In the genomic region with DNA sequence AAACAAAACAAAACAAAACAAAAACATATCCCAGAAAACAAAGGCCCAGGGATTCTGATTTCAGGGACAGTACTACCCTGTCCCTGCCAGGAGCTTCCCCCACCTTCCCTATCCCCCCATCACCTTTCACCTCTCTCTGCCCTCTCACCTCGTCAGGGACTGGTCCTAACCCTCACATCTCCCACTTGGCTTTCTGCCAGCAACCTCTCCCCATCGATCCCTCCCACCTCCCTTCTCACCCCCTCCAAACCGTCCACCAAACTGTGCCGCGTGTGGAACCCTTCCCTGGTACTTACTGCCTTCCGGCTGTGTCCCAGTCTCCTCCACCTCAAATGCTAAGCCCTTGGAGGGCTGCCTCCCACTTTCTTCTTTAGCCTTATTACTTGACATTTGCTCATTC, we compare ENCODE assay signal across 39 cellular contexts.
"Had no signal": no experiment of that assay in that cellular context is flagged by ENCODE, and none has a peak within 500 bp of the region (broad histone marks: within the 10 kb centered on the region; RNA-seq: fewer than 3 reads in every experiment).

No MANE protein-coding gene starts in this region.

- H3K4me3 ChIP-seq: adrenal gland, breast epithelium, cardiac muscle cell, coronary artery, esophagus squamous epithelium, gastroesophageal sphincter, heart right ventricle, hepatocyte had no signal

- FAIRE-seq: endometrium, endothelial cell of umbilical vein had no signal

- H3K27ac Mint-ChIP-seq: activated B cell treated with CpG ODN at 0.5 μM for 24 hours; activated CD4-positive, alpha-beta memory T cell treated with anti-CD3 and anti-CD28 coated beads for 36 hours; activated CD4-positive, alpha-beta T cell treated with anti-CD3 and anti-CD28 coated beads for 36 hours; activated CD4-positive, alpha-beta T cell treated with anti-CD3 and anti-CD28 coated beads, Interleukin-2, amount 10 ng/mL, durations not matched to agents 24 days and 14 days; activated CD8-positive, alpha-beta memory T cell treated with anti-CD3 and anti-CD28 coated beads, Interleukin-2, amount 10 ng/mL, durations not matched to agents 7 days and 5 days; activated CD8-positive, alpha-beta T cell treated with anti-CD3 and anti-CD28 coated beads, Interleukin-2, amount 10 ng/mL, durations not matched to agents 7 days and 5 days; activated naive CD4-positive, alpha-beta T cell treated with anti-CD3 and anti-CD28 coated beads for 36 hours; activated naive CD4-positive, alpha-beta T cell treated with anti-CD3 and anti-CD28 coated beads, Interleukin-2, amount 50 U/mL, for 24 hours; activated naive CD8-positive, alpha-beta T cell treated with anti-CD3 and anti-CD28 coated beads for 36 hours; activated naive CD8-positive, alpha-beta T cell treated with anti-CD3 and anti-CD28 coated beads, Interleukin-2, amount 50 U/mL, for 24 hours; activated T-helper 1 cell treated with anti-CD3 and anti-CD28 coated beads, Interleukin-12 subunit alpha, Interleukin-12 subunit beta, Interleukin-2, Interleukin-4 antibody, amounts not matched to agents 30 ng/mL and 10 ng/mL and 1 ng/mL, durations not matched to agents 14 hours and 24 hours and 36 hours; activated T-helper 2 cell treated with anti-CD3 and anti-CD28 coated beads, Interferon-gamma antibody, Interleukin-2, Interleukin-4, amounts not matched to agents 10 μg/mL and 5 μg/mL and 100 μg/mL, durations not matched to agents 14 hours and 24 hours and 36 hours; effector memory CD8-positive, alpha-beta T cell; T-helper 1 cell treated with Interleukin-12 subunit alpha and Interleukin-12 subunit beta and Interleukin-4 antibody, amounts not matched to agents 30 μg/mL and 1 μg/mL, for 36 hours; T-helper 2 cell treated with Interferon-gamma antibody and Interleukin-4, amounts not matched to agents 5 μg/mL and 100 μg/mL, for 36 hours had no signal

- H3K4me3 Mint-ChIP-seq: activated B cell treated with CpG ODN at 0.5 μM for 24 hours; activated CD4-positive, alpha-beta memory T cell treated with anti-CD3 and anti-CD28 coated beads for 36 hours; activated CD4-positive, alpha-beta T cell treated with anti-CD3 and anti-CD28 coated beads for 36 hours; activated CD4-positive, alpha-beta T cell treated with anti-CD3 and anti-CD28 coated beads, Interleukin-2, amount 10 ng/mL, durations not matched to agents 24 days and 14 days; activated CD8-positive, alpha-beta memory T cell treated with anti-CD3 and anti-CD28 coated beads, Interleukin-2, amount 10 ng/mL, durations not matched to agents 7 days and 5 days; activated CD8-positive, alpha-beta T cell treated with anti-CD3 and anti-CD28 coated beads, Interleukin-2, amount 10 ng/mL, durations not matched to agents 7 days and 5 days; activated naive CD4-positive, alpha-beta T cell treated with anti-CD3 and anti-CD28 coated beads for 36 hours; activated naive CD4-positive, alpha-beta T cell treated with anti-CD3 and anti-CD28 coated beads, Interleukin-2, amount 50 U/mL, for 24 hours; activated naive CD8-positive, alpha-beta T cell treated with anti-CD3 and anti-CD28 coated beads for 36 hours; activated naive CD8-positive, alpha-beta T cell treated with anti-CD3 and anti-CD28 coated beads, Interleukin-2, amount 50 U/mL, for 24 hours; activated T-helper 1 cell treated with anti-CD3 and anti-CD28 coated beads, Interleukin-12 subunit alpha, Interleukin-12 subunit beta, Interleukin-2, Interleukin-4 antibody, amounts not matched to agents 30 ng/mL and 10 ng/mL and 1 ng/mL, durations not matched to agents 14 hours and 24 hours and 36 hours; brain; effector memory CD8-positive, alpha-beta T cell; T-helper 1 cell treated with Interleukin-12 subunit alpha and Interleukin-12 subunit beta and Interleukin-4 antibody, amounts not matched to agents 30 μg/mL and 1 μg/mL, for 36 hours; T-helper 2 cell treated with Interferon-gamma antibody and Interleukin-4, amounts not matched to agents 5 μg/mL and 100 μg/mL, for 36 hours had no signal

- H3K27me3 Mint-ChIP-seq: activated B cell treated with CpG ODN at 0.5 μM for 24 hours; activated CD4-positive, alpha-beta memory T cell treated with anti-CD3 and anti-CD28 coated beads for 36 hours; activated CD4-positive, alpha-beta T cell treated with anti-CD3 and anti-CD28 coated beads for 36 hours; activated CD4-positive, alpha-beta T cell treated with anti-CD3 and anti-CD28 coated beads, Interleukin-2, amount 10 ng/mL, durations not matched to agents 24 days and 14 days; activated CD8-positive, alpha-beta memory T cell treated with anti-CD3 and anti-CD28 coated beads, Interleukin-2, amount 10 ng/mL, durations not matched to agents 7 days and 5 days; activated naive CD4-positive, alpha-beta T cell treated with anti-CD3 and anti-CD28 coated beads, Interleukin-2, amount 50 U/mL, for 24 hours; activated naive CD8-positive, alpha-beta T cell treated with anti-CD3 and anti-CD28 coated beads for 36 hours; activated naive CD8-positive, alpha-beta T cell treated with anti-CD3 and anti-CD28 coated beads, Interleukin-2, amount 50 U/mL, for 24 hours; effector memory CD8-positive, alpha-beta T cell had no signal

- H3K36me3 Mint-ChIP-seq: activated CD8-positive, alpha-beta memory T cell treated with anti-CD3 and anti-CD28 coated beads, Interleukin-2, amount 10 ng/mL, durations not matched to agents 7 days and 5 days; activated naive CD8-positive, alpha-beta T cell treated with anti-CD3 and anti-CD28 coated beads for 36 hours had no signal

- ATAC-seq: activated CD4-positive, alpha-beta T cell treated with anti-CD3 and anti-CD28 coated beads for 36 hours; activated CD8-positive, alpha-beta memory T cell treated with anti-CD3 and anti-CD28 coated beads, Interleukin-2, amount 10 ng/mL, durations not matched to agents 7 days and 5 days; activated CD8-positive, alpha-beta T cell treated with anti-CD3 and anti-CD28 coated beads, Interleukin-2, amount 10 ng/mL, durations not matched to agents 7 days and 5 days; activated naive CD8-positive, alpha-beta T cell treated with anti-CD3 and anti-CD28 coated beads, Interleukin-2, amount 50 U/mL, for 24 hours; effector memory CD8-positive, alpha-beta T cell; gastroesophageal sphincter had no signal

- H3K4me1 ChIP-seq: adrenal gland, breast epithelium, esophagus squamous epithelium, gastroesophageal sphincter, heart right ventricle had no signal

- H3K4me1 Mint-ChIP-seq: activated B cell treated with CpG ODN at 0.5 μM for 24 hours; activated CD4-positive, alpha-beta T cell treated with anti-CD3 and anti-CD28 coated beads for 36 hours; activated CD4-positive, alpha-beta T cell treated with anti-CD3 and anti-CD28 coated beads, Interleukin-2, amount 10 ng/mL, durations not matched to agents 24 days and 14 days; activated CD8-positive, alpha-beta memory T cell treated with anti-CD3 and anti-CD28 coated beads, Interleukin-2, amount 10 ng/mL, durations not matched to agents 7 days and 5 days; activated naive CD4-positive, alpha-beta T cell treated with anti-CD3 and anti-CD28 coated beads, Interleukin-2, amount 50 U/mL, for 24 hours; activated naive CD8-positive, alpha-beta T cell treated with anti-CD3 and anti-CD28 coated beads for 36 hours; activated naive CD8-positive, alpha-beta T cell treated with anti-CD3 and anti-CD28 coated beads, Interleukin-2, amount 50 U/mL, for 24 hours; brain had no signal

- H3K9me3 Mint-ChIP-seq: activated B cell treated with CpG ODN at 0.5 μM for 24 hours; activated CD4-positive, alpha-beta memory T cell treated with anti-CD3 and anti-CD28 coated beads for 36 hours; activated CD4-positive, alpha-beta T cell treated with anti-CD3 and anti-CD28 coated beads, Interleukin-2, amount 10 ng/mL, durations not matched to agents 24 days and 14 days; activated naive CD4-positive, alpha-beta T cell treated with anti-CD3 and anti-CD28 coated beads for 36 hours; activated naive CD4-positive, alpha-beta T cell treated with anti-CD3 and anti-CD28 coated beads, Interleukin-2, amount 50 U/mL, for 24 hours; activated naive CD8-positive, alpha-beta T cell treated with anti-CD3 and anti-CD28 coated beads for 36 hours; activated naive CD8-positive, alpha-beta T cell treated with anti-CD3 and anti-CD28 coated beads, Interleukin-2, amount 50 U/mL, for 24 hours; activated T-helper 1 cell treated with anti-CD3 and anti-CD28 coated beads, Interleukin-12 subunit alpha, Interleukin-12 subunit beta, Interleukin-2, Interleukin-4 antibody, amounts not matched to agents 30 ng/mL and 10 ng/mL and 1 ng/mL, durations not matched to agents 14 hours and 24 hours and 36 hours; activated T-helper 2 cell treated with anti-CD3 and anti-CD28 coated beads, Interferon-gamma antibody, Interleukin-2, Interleukin-4, amounts not matched to agents 10 μg/mL and 5 μg/mL and 100 μg/mL, durations not matched to agents 14 hours and 24 hours and 36 hours; brain; effector memory CD8-positive, alpha-beta T cell; T-helper 1 cell treated with Interleukin-12 subunit alpha and Interleukin-12 subunit beta and Interleukin-4 antibody, amounts not matched to agents 30 μg/mL and 1 μg/mL, for 36 hours; T-helper 2 cell treated with Interferon-gamma antibody and Interleukin-4, amounts not matched to agents 5 μg/mL and 100 μg/mL, for 36 hours had no signal

- H3K36me3 ChIP-seq: adrenal gland, breast epithelium, WERI-Rb-1 had no signal

- H3K27me3 ChIP-seq: adrenal gland, breast epithelium, cardiac muscle cell, esophagus squamous epithelium, gastroesophageal sphincter, heart right ventricle, hepatocyte had no signal

- H3K27ac ChIP-seq: adrenal gland, breast epithelium, cardiac muscle cell, coronary artery, epithelial cell of prostate, esophagus squamous epithelium, gastroesophageal sphincter, heart right ventricle, hepatocyte, WERI-Rb-1 had no signal

- H3K4me2 ChIP-seq: hepatocyte had no signal

- H3K79me2 ChIP-seq: hepatocyte had no signal

- DNase-seq: activated B cell treated with CpG ODN at 0.5 μM for 24 hours; activated CD4-positive, alpha-beta memory T cell treated with anti-CD3 and anti-CD28 coated beads for 36 hours; activated CD4-positive, alpha-beta T cell treated with anti-CD3 and anti-CD28 coated beads for 36 hours; activated CD4-positive, alpha-beta T cell treated with anti-CD3 and anti-CD28 coated beads, Interleukin-2, amount 10 ng/mL, durations not matched to agents 24 days and 14 days; activated CD4-positive, CD25-positive, alpha-beta regulatory T cell treated with anti-CD3 and anti-CD28 coated beads, Interleukin-2, amount 50 U/mL, for 72 hours; activated CD8-positive, alpha-beta memory T cell treated with anti-CD3 and anti-CD28 coated beads, Interleukin-2, amount 10 ng/mL, durations not matched to agents 7 days and 5 days; activated CD8-positive, alpha-beta memory T cell treated with anti-CD3 and anti-CD28 coated beads, Interleukin-2, amount 50 U/mL, for 4 hours; activated CD8-positive, alpha-beta T cell treated with anti-CD3 and anti-CD28 coated beads, Interleukin-2, amount 10 ng/mL, durations not matched to agents 7 days and 5 days; activated effector memory CD4-positive, alpha-beta T cell treated with anti-CD3 and anti-CD28 coated beads, Interleukin-2, amount 50 U/mL, for 16 hours; activated naive CD4-positive, alpha-beta T cell treated with anti-CD3 and anti-CD28 coated beads for 36 hours; activated naive CD8-positive, alpha-beta T cell treated with anti-CD3 and anti-CD28 coated beads for 36 hours; activated naive CD8-positive, alpha-beta T cell treated with anti-CD3 and anti-CD28 coated beads, Interleukin-2, amount 50 U/mL, for 24 hours; activated T-cell treated with anti-CD3 and anti-CD28 coated beads, Interleukin-2, amount 50 U/mL, for 1 hour; activated T-cell treated with anti-CD3 and anti-CD28 coated beads, Interleukin-2, amount 50 U/mL, for 48 hours; adrenal gland; central memory CD4-positive, alpha-beta T cell; cerebellar nuclear complex; dermis blood vessel endothelial cell; effector CD4-positive, alpha-beta T cell; effector memory CD8-positive, alpha-beta T cell; esophagus squamous epithelium; foreskin melanocyte; heart right ventricle; T1000; WERI-Rb-1 had no signal

- H2AFZ ChIP-seq: hepatocyte had no signal

- H3K9me3 ChIP-seq: adrenal gland, breast epithelium, esophagus squamous epithelium, gastroesophageal sphincter, heart right ventricle had no signal
